In genomic region chr20:59560588-59561227, GRCh38 we compare ENCODE assay signal across 9 cellular contexts. TPM values are rescaled to one million over a fixed set of nuclear protein-coding genes. Genes with fewer than 3 reads are reported as not detected.
DNase-seq lines count a peak whose midpoint lies in the region; ATAC-seq, FAIRE-seq and TF ChIP-seq lines count a peak whose summit lies in the region.
"Had no signal": no experiment of that assay in that cellular context is flagged by ENCODE, and none has a peak within 500 bp of the region (broad histone marks: within the 10 kb centered on the region; RNA-seq: fewer than 3 reads in every experiment).

No MANE protein-coding gene starts in this region.

- H3K9me3 ChIP-seq in K562 (replicated peaks; ENCODE audit: control insufficient read depth, insufficient read depth, low read depth, low read length): no peaks in the 10 kb centered on the region

- H4K20me1 ChIP-seq in K562 (replicated peaks; ENCODE audit: control insufficient read depth, insufficient read depth, low read length): no peaks in the 10 kb centered on the region

- no peak overlapping the region for H3K4me2 ChIP-seq in K562 (ENCODE audit: insufficient read depth, low read length)

- H3K9ac ChIP-seq in K562 (ENCODE audit: insufficient read depth in 1 of 2, low read depth in 2 of 2, low read length in 2 of 2): no peak overlapping the region

- H3K9me1 ChIP-seq in K562 (ENCODE audit: control insufficient read depth, insufficient read depth, low read length): no peaks in the 10 kb centered on the region

- 1% methylated on average over 7 of the region's 7 CpGs for WGBS in K562 (ENCODE audit: insufficient coverage, low coverage, missing lambda C conversion rate)

- intact Hi-C loops in K562 (cut with micrococcal nuclease): no loop called here

- no peaks in the 10 kb centered on the region; a peak in 1 of 5 replicates for H3K4me1 ChIP-seq in K562 (replicated peaks in 1 of 2; ENCODE audit: control insufficient read depth in 2 of 2, insufficient read depth in 2 of 2, low read length in 2 of 2)

- DNase-seq in Caki2 (ENCODE audit: low read depth): peak; percentile 19
- DNase-seq in KBM-7: peak; percentile 50
- peak; percentile 23 to 74 (median 62) for DNase-seq in K562 (ENCODE audit: extremely low read depth in 1 of 4, low spot score in 3 of 4)
- peak; percentile 38 for DNase-seq in medulla oblongata (ENCODE audit: extremely low spot score)
- no peak for DNase-seq in cortex of kidney (lab: John Stamatoyannopoulos, UW)
- no peak for DNase-seq in activated CD4-positive, alpha-beta memory T cell treated with anti-CD3 and anti-CD28 coated beads, Interleukin-2, amount 10 ng/mL, durations not matched to agents 7 days and 5 days
- DNase-seq in T-helper 2 cell treated with Interferon-gamma antibody and Interleukin-4, amounts not matched to agents 5 μg/mL and 100 μg/mL, for 36 hours (ENCODE audit: low spot score): no peak

- no peak for TF ChIP-seq RAD21 in K562 (CRISPR knock-in tag; conservative IDR thresholded peaks at IDR 0.05 in 1 of 2, IDR thresholded peaks at IDR 0.05 in 1 of 2)

- ATAC-seq in K562: peak; percentile 83
- ATAC-seq in GM18498 (IDR thresholded peaks at IDR 0.05; ENCODE audit: unreplicated experiment): no peak

- POLR2A ChIA-PET in K562 (lab: Yijun Ruan, JAX): interaction anchor here (0.6 kb wide), 2 partner anchors 18 to 1782 kb away, joined by 3 read pairs; no protein-coding TSS in a partner anchor
- POLR2A ChIA-PET in activated CD4-positive, alpha-beta memory T cell treated with anti-CD3 and anti-CD28 coated beads, Interleukin-2, amount 10 ng/mL, durations not matched to agents 7 days and 5 days (lab: Charles Lee): no interaction called here

- H3K9me3 Mint-ChIP-seq in activated CD4-positive, alpha-beta memory T cell treated with anti-CD3 and anti-CD28 coated beads, Interleukin-2, amount 10 ng/mL, durations not matched to agents 7 days and 5 days: no peaks in the 10 kb centered on the region
- H3K9me3 Mint-ChIP-seq in T-helper 2 cell treated with Interferon-gamma antibody and Interleukin-4, amounts not matched to agents 5 μg/mL and 100 μg/mL, for 36 hours: no peaks in the 10 kb centered on the region

- H3K4me1 Mint-ChIP-seq in activated CD4-positive, alpha-beta memory T cell treated with anti-CD3 and anti-CD28 coated beads, Interleukin-2, amount 10 ng/mL, durations not matched to agents 7 days and 5 days: peaks cover 4% of the 10 kb centered on the region
- no peaks in the 10 kb centered on the region for H3K4me1 Mint-ChIP-seq in T-helper 2 cell treated with Interferon-gamma antibody and Interleukin-4, amounts not matched to agents 5 μg/mL and 100 μg/mL, for 36 hours (ENCODE audit: low read depth)

- in situ Hi-C loops in Caki2 (cut with HindIII; ENCODE audit: low pct_unique_long_range_greater_than_20kb, low sequenced_read_pairs) (no loop called here), KBM-7 (cut with MboI; ENCODE audit: low pct_unique_long_range_greater_than_20kb, low sequenced_read_pairs) (no loop called here), K562 (cut with MboI) (no loop called here)

- no peaks in the 10 kb centered on the region for H3K79me2 ChIP-seq in K562 (ENCODE audit: control insufficient read depth, insufficient read depth, low read length)

- H3K27ac ChIP-seq in K562 (ENCODE audit: extremely low read depth, low read depth, low read length): no peak overlapping the region

- no peak overlapping the region for H3K4me3 Mint-ChIP-seq in activated CD4-positive, alpha-beta memory T cell treated with anti-CD3 and anti-CD28 coated beads, Interleukin-2, amount 10 ng/mL, durations not matched to agents 7 days and 5 days
- no peak overlapping the region for H3K4me3 Mint-ChIP-seq in T-helper 2 cell treated with Interferon-gamma antibody and Interleukin-4, amounts not matched to agents 5 μg/mL and 100 μg/mL, for 36 hours

- no peak for TF ChIP-seq POLR2A in K562 (conservative IDR thresholded peaks at IDR 0.05)

- TF ChIP-seq EP300 in K562 (IDR thresholded peaks at IDR 0.05; ENCODE audit: low read length): no peak

- H3K27me3 Mint-ChIP-seq in activated CD4-positive, alpha-beta memory T cell treated with anti-CD3 and anti-CD28 coated beads, Interleukin-2, amount 10 ng/mL, durations not matched to agents 7 days and 5 days: peaks cover 3% of the 10 kb centered on the region
- no peaks in the 10 kb centered on the region for H3K27me3 Mint-ChIP-seq in T-helper 2 cell treated with Interferon-gamma antibody and Interleukin-4, amounts not matched to agents 5 μg/mL and 100 μg/mL, for 36 hours (ENCODE audit: low read depth)

- peak; percentile 59 for FAIRE-seq in K562 (lab: Jason Lieb, UNC)
- FAIRE-seq: bronchial epithelial cell had no signal

- no peak overlapping the region for H3K4me3 ChIP-seq in K562

- H3K36me3 ChIP-seq in K562 (ENCODE audit: control insufficient read depth, insufficient read depth, low read length): no peaks in the 10 kb centered on the region

- H3K27ac Mint-ChIP-seq in activated CD4-positive, alpha-beta memory T cell treated with anti-CD3 and anti-CD28 coated beads, Interleukin-2, amount 10 ng/mL, durations not matched to agents 7 days and 5 days: no peak overlapping the region
- no peak overlapping the region for H3K27ac Mint-ChIP-seq in T-helper 2 cell treated with Interferon-gamma antibody and Interleukin-4, amounts not matched to agents 5 μg/mL and 100 μg/mL, for 36 hours

- no TSS peak for BruUV-seq in K562 (replicated peaks; lab: Mats Ljungman, UMichigan)

- CTCF ChIA-PET in K562 (lab: Yijun Ruan, JAX; ENCODE audit: low intra/inter-chr PET ratio): interaction anchor here (0.7 kb wide), 1 partner anchor 18 kb away, joined by 3 read pairs; no protein-coding TSS in a partner anchor
- CTCF ChIA-PET in activated CD4-positive, alpha-beta memory T cell treated with anti-CD3 and anti-CD28 coated beads, Interleukin-2, amount 10 ng/mL, durations not matched to agents 7 days and 5 days (lab: Charles Lee): interaction anchor here (3.0 kb wide), 1 partner anchor 10 kb away, joined by 21 read pairs; no protein-coding TSS in a partner anchor

- H3K27me3 ChIP-seq in K562 (ENCODE audit: control insufficient read depth in 2 of 2, insufficient read depth in 2 of 2, low read length in 2 of 2): peaks cover 0 to 11% of the 10 kb centered on the region in 2 experiments; a peak in 2 of 5 replicates

- TF ChIP-seq CTCF in K562 (IDR thresholded peaks at IDR 0.05 in 2 of 3, conservative IDR thresholded peaks at IDR 0.05 in 1 of 3; ENCODE audit: insufficient read depth in 2 of 3, low read depth in 1 of 3, low read length in 3 of 3): peak; percentile 38 to 54 (median 54); a peak in 4 of 6 replicates

- no peaks in the 10 kb centered on the region for H3K36me3 Mint-ChIP-seq in activated CD4-positive, alpha-beta memory T cell treated with anti-CD3 and anti-CD28 coated beads, Interleukin-2, amount 10 ng/mL, durations not matched to agents 7 days and 5 days (ENCODE audit: low read depth)
- H3K36me3 Mint-ChIP-seq in T-helper 2 cell treated with Interferon-gamma antibody and Interleukin-4, amounts not matched to agents 5 μg/mL and 100 μg/mL, for 36 hours (ENCODE audit: low read depth): no peaks in the 10 kb centered on the region

- H2AFZ ChIP-seq in K562 (ENCODE audit: low read depth, low read length): no peak overlapping the region

TF ChIP-seq in K562, 482 proteins besides CTCF, POLR2A, EP300 and RAD21:
- no peak for TF ChIP-seq ZNF583 (CRISPR knock-in tag; IDR thresholded peaks at IDR 0.05)
- no peak for TF ChIP-seq YY1 (IDR thresholded peaks at IDR 0.05; ENCODE audit: borderline replicate concordance in 1 of 3, control insufficient read depth in 1 of 3, extremely low read depth in 1 of 3, insufficient read depth in 3 of 3, insufficient read length in 1 of 3, insufficient replicate concordance in 2 of 3, low read depth in 1 of 3, low read length in 2 of 3)
- no peak for TF ChIP-seq ERF (CRISPR knock-in tag; IDR thresholded peaks at IDR 0.05)
- TF ChIP-seq VEZF1 (CRISPR knock-in tag; IDR thresholded peaks at IDR 0.05): no peak
- no peak for TF ChIP-seq ZNF75A (CRISPR knock-in tag; IDR thresholded peaks at IDR 0.05)

RNA-seq across cellular contexts. Expression of gene PHACTR3, which starts 43.6 kb away (rescaled TPM):
- not detected in 2 replicates for total RNA-seq in Caki2 (2014; rRNA removed; shearing (Covaris generic); ENCODE audit: low replicate concordance)
- total RNA-seq in K562 (2011; cell fraction: chromatin; rRNA removed; ENCODE audit: low replicate concordance): not detected in 2 replicates
- total RNA-seq in K562 (2011; cell fraction: nucleolus; rRNA removed): not detected in 2 replicates
- not detected in 2 replicates for total RNA-seq in K562 (2011; cell fraction: nucleoplasm; rRNA removed)
- total RNA-seq in K562 (2014; rRNA removed): not detected in 2 replicates
- not detected in 2 replicates for total RNA-seq in K562 (2014; rRNA removed; fragmentation: Illumina TruSeq; extraction: Trizol)
- not detected in 2 replicates for total RNA-seq in K562 (2015; rRNA removed; fragmentation: Illumina TruSeq; extraction: Trizol)
- not detected in 2 replicates for total RNA-seq in K562 (2021)
- polyA plus RNA-seq in K562 (2011; rRNA removed): not detected in 2 replicates
- not detected in 2 replicates for polyA plus RNA-seq in K562 (2011; cell fraction: cytosol; rRNA removed)
- not detected in 2 replicates for polyA plus RNA-seq in K562 (2011; cell fraction: nucleus; rRNA removed)
- polyA plus RNA-seq in K562 (2012): not detected in 2 replicates
- not detected in 2 replicates for polyA plus RNA-seq in K562 (2014; fragmentation: Illumina TruSeq; extraction: Trizol)
- polyA plus RNA-seq in K562 (2014; fragmentation: Nextera tagmentation; extraction: Ambion mirVana): not detected
- not detected in 2 replicates for polyA plus RNA-seq in K562 (2014; rRNA removed)
- polyA minus RNA-seq in K562 (2011; rRNA and poly(A)+ RNA removed): not detected in 2 replicates
- not detected in 2 replicates for polyA minus RNA-seq in K562 (2011; cell fraction: cytosol; rRNA and poly(A)+ RNA removed)
- not detected in 2 replicates for polyA minus RNA-seq in K562 (2011; cell fraction: nucleus; rRNA and poly(A)+ RNA removed)
- total RNA-seq in activated CD4-positive, alpha-beta memory T cell treated with anti-CD3 and anti-CD28 coated beads, Interleukin-2, amount 10 ng/mL, durations not matched to agents 7 days and 5 days: not detected

Comparison
In these comparisons a context has a peak if more than half of its experiments do, and no peak if none do; other contexts are left out.
1. DNase-seq: peak in Caki2 (single experiment), KBM-7 (single experiment), K562 (4 of 4) and medulla oblongata (single experiment); none in cortex of kidney (single experiment), activated CD4-positive, alpha-beta memory T cell treated with anti-CD3 and anti-CD28 coated beads, Interleukin-2, amount 10 ng/mL, durations not matched to agents 7 days and 5 days (single experiment) and T-helper 2 cell treated with Interferon-gamma antibody and Interleukin-4, amounts not matched to agents 5 μg/mL and 100 μg/mL, for 36 hours (single experiment).